ENCODE assay signal across 8 cellular contexts in the genomic region with DNA sequence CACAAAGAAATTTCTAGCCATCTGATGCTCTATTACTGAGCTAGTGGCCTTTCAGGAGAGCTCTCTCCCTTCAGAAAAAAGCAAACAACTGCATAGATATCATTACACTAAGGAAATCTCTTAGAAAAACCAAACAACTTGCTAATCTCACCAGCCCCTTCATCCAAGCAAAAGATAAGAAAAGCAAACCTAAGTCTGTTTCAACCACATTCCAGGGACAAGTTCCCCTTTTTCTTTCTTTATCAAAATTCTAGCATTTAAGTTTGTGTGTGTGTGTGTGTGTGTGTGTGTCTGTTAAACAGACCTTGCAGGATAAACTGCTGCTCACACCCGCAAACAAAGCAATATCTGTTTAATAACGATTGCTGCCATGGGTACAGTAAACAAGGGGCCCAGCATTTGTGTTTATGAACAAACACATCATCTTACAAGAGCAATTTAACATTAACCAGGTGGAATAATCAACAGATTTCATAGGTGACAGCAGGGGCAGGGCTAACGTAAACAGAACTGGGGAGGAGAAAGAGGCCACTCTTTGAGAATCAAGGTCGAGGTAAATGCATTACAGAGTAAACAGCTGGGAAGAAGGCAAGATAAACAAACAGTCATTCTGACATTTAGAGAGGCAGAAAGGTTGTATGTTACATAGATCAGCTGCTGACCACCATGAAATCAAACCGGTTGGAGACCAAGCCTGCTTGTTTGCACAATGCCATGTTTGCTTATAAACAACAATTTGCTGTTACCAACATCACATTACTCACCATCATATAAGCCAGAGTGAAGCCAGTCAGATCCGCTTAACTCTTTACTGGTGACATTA.
DNase-seq lines count a peak whose midpoint lies in the region; ATAC-seq and TF ChIP-seq lines count a peak whose summit lies in the region.
"Had no signal": no experiment of that assay in that cellular context is flagged by ENCODE, and none has a peak within 500 bp of the region (broad histone marks: within the 10 kb centered on the region; RNA-seq: fewer than 3 reads in every experiment).

No MANE protein-coding gene starts in this region.

- no peak overlapping the region for H4K8ac ChIP-seq in trophoblast cell (ENCODE audit: low read depth, low read length)

- H3K4me1 Mint-ChIP-seq in chondrocyte (ENCODE audit: low read depth) (peaks cover 63% of the 10 kb centered on the region), neural progenitor cell (peaks cover 40% of the 10 kb centered on the region)

- H4K91ac ChIP-seq in trophoblast cell (ENCODE audit: low read depth, low read length), result no peak overlapping the region

- peaks cover 2% of the 10 kb centered on the region for H3K9me3 ChIP-seq in trophoblast cell (ENCODE audit: insufficient read depth, low read depth, low read length)
- H3K9me3 ChIP-seq in neural progenitor cell (ENCODE audit: low read depth), result no peaks in the 10 kb centered on the region
- no peaks in the 10 kb centered on the region for H3K9me3 ChIP-seq in OCI-LY7 (ENCODE audit: low read length)

- no peak overlapping the region for H3K14ac ChIP-seq in trophoblast cell (ENCODE audit: low read length)

- H3K4me1 ChIP-seq in trophoblast cell (ENCODE audit: control insufficient read depth in 1 of 2, insufficient read depth in 2 of 2, low read length in 2 of 2) (no peaks in the 10 kb centered on the region), neural progenitor cell (peaks cover 53% of the 10 kb centered on the region), OCI-LY7 (ENCODE audit: insufficient read depth, low read length, poor library complexity, severe bottlenecking) (no peaks in the 10 kb centered on the region)

- no peaks in the 10 kb centered on the region for H3K79me2 ChIP-seq in trophoblast cell (ENCODE audit: control insufficient read depth, insufficient read depth, low read length, poor library complexity)
- H3K79me2 ChIP-seq in neural progenitor cell (ENCODE audit: low read depth), result peaks cover 60% of the 10 kb centered on the region
- H3K79me2 ChIP-seq in OCI-LY7 (ENCODE audit: insufficient read depth, low read depth, low read length), result no peaks in the 10 kb centered on the region

- peak overlapping the region; percentile 64 for H3K27ac Mint-ChIP-seq in chondrocyte (ENCODE audit: unreplicated experiment)
- no peak overlapping the region for H3K27ac Mint-ChIP-seq in neural progenitor cell

- no peak overlapping the region for H2AK5ac ChIP-seq in trophoblast cell (ENCODE audit: low read length)

- TF ChIP-seq CTCF in HL-60 (IDR thresholded peaks at IDR 0.05; ENCODE audit: insufficient read depth, low read length), result no peak
- TF ChIP-seq CTCF in chondrocyte (IDR thresholded peaks at IDR 0.05), result no peak
- TF ChIP-seq CTCF in neural progenitor cell (IDR thresholded peaks at IDR 0.05), result no peak
- TF ChIP-seq CTCF in OCI-LY7 (conservative IDR thresholded peaks at IDR 0.05; ENCODE audit: low read length), result no peak

- no peak overlapping the region for H3K23ac ChIP-seq in trophoblast cell (ENCODE audit: low read length)

- H3K27me3 Mint-ChIP-seq in chondrocyte (ENCODE audit: low read depth) (no peaks in the 10 kb centered on the region), neural progenitor cell (ENCODE audit: insufficient read depth, low read depth) (no peaks in the 10 kb centered on the region)

- H4K20me1 ChIP-seq in neural progenitor cell (ENCODE audit: low read depth) (peaks cover 13% of the 10 kb centered on the region), OCI-LY7 (ENCODE audit: insufficient read depth, low read length) (no peaks in the 10 kb centered on the region)

- CTCF ChIA-PET in OCI-LY7 (lab: Charles Lee; ENCODE audit: unreplicated experiment), result no interaction called here

- H3K27me3 ChIP-seq in HL-60 (ENCODE audit: insufficient read depth, poor library complexity, severe bottlenecking) (no peaks in the 10 kb centered on the region), trophoblast cell (ENCODE audit: insufficient read depth, low read length) (no peaks in the 10 kb centered on the region), neural progenitor cell (no peaks in the 10 kb centered on the region)

- no peak overlapping the region for H3K4ac ChIP-seq in trophoblast cell (ENCODE audit: low read depth, low read length)

- H3K36me3 ChIP-seq in trophoblast cell (ENCODE audit: control insufficient read depth in 1 of 2, insufficient read depth in 2 of 2, low read length in 2 of 2) (no peaks in the 10 kb centered on the region), neural progenitor cell (no peaks in the 10 kb centered on the region), OCI-LY7 (ENCODE audit: insufficient read depth, low read length) (no peaks in the 10 kb centered on the region)

- peak in 1 of 2 experiments; percentile 9 for DNase-seq in HL-60 (ENCODE audit: low read depth in 1 of 2, low spot score in 1 of 2)
- DNase-seq in NCI-H2196 (lab: John Stamatoyannopoulos, UW; ENCODE audit: unreplicated experiment), result peak; percentile 51
- DNase-seq in chondrocyte (ENCODE audit: low spot score), result no peak
- peak in 1 of 2 donors; percentile 28 for DNase-seq in trophoblast cell
- DNase-seq in neural progenitor cell (ENCODE audit: low spot score), result no peak
- DNase-seq in OCI-LY7 (ENCODE audit: low spot score), result no peak
- DNase-seq: nucleus accumbens had no signal

- no peak overlapping the region for H4K12ac ChIP-seq in trophoblast cell (ENCODE audit: low read depth, low read length)

- H3K4me3 ChIP-seq in HL-60 (replicated peaks; ENCODE audit: insufficient read depth, low read length) (no peak overlapping the region), trophoblast cell (ENCODE audit: low read depth, low read length) (no peak overlapping the region), neural progenitor cell (no peak overlapping the region), OCI-LY7 (ENCODE audit: low read depth, low read length, poor library complexity, severe bottlenecking) (no peak overlapping the region)

- H3K18ac ChIP-seq in trophoblast cell (ENCODE audit: low read length), result no peak overlapping the region

- POLR2A ChIA-PET in OCI-LY7 (lab: Charles Lee), result interaction anchor here (0.6 to 0.7 kb wide), 3 partner anchors 15 to 234 kb away, joined by 3 to 4 read pairs (median 3); no protein-coding TSS in a partner anchor

- H3K36me3 Mint-ChIP-seq in chondrocyte (ENCODE audit: low read depth), result no peaks in the 10 kb centered on the region
- H3K36me3 Mint-ChIP-seq in neural progenitor cell, result no peaks in the 10 kb centered on the region

- H3K9ac ChIP-seq in trophoblast cell (ENCODE audit: low read length) (no peak overlapping the region), neural progenitor cell (no peak overlapping the region)

- H3K9me3 Mint-ChIP-seq in chondrocyte (ENCODE audit: low read depth) (no peaks in the 10 kb centered on the region), neural progenitor cell (no peaks in the 10 kb centered on the region)

- H3K79me1 ChIP-seq in trophoblast cell (ENCODE audit: low read length), result no peaks in the 10 kb centered on the region

- BruUV-seq in OCI-LY7 (replicated peaks; lab: Mats Ljungman, UMichigan), result no TSS peak

- WGBS in trophoblast cell (ENCODE audit: extremely low coverage, insufficient coverage, insufficient read length), result no CpG with 5 or more reads among the region's 6 CpGs

- H2AFZ ChIP-seq in trophoblast cell (ENCODE audit: insufficient read depth, low read length, poor library complexity), result no peak overlapping the region
- no peak overlapping the region for H2AFZ ChIP-seq in neural progenitor cell (replicated peaks)
- no peak overlapping the region for H2AFZ ChIP-seq in OCI-LY7 (ENCODE audit: low read length)

- H3K27ac ChIP-seq in HL-60 (replicated peaks) (peak overlapping the region; percentile 8; the same call in 1 of the 2 replicates), trophoblast cell (ENCODE audit: low read depth, low read length) (peak overlapping the region; percentile 3), neural progenitor cell (no peak overlapping the region), OCI-LY7 (ENCODE audit: low read depth, low read length, poor library complexity, severe bottlenecking) (no peak overlapping the region)

- no peak overlapping the region for H3K4me3 Mint-ChIP-seq in chondrocyte (ENCODE audit: unreplicated experiment)
- no peak overlapping the region for H3K4me3 Mint-ChIP-seq in neural progenitor cell

- no peaks in the 10 kb centered on the region for H3K9me2 ChIP-seq in OCI-LY7 (ENCODE audit: insufficient read depth, low read length)

- intact Hi-C loops in OCI-LY7 (cut with micrococcal nuclease; ENCODE audit: unreplicated experiment), result no loop called here

- H2BK12ac ChIP-seq in trophoblast cell (ENCODE audit: low read length), result no peak overlapping the region

- H2BK120ac ChIP-seq in trophoblast cell (ENCODE audit: insufficient read depth, low read length, poor library complexity), result no peak overlapping the region

- H3F3A ChIP-seq in neural progenitor cell (ENCODE audit: low read depth), result no peaks in the 10 kb centered on the region

- H3K4me2 ChIP-seq in trophoblast cell (ENCODE audit: low read length), result no peak overlapping the region
- H3K4me2 ChIP-seq in neural progenitor cell, result no peak overlapping the region
- H3K4me2 ChIP-seq in OCI-LY7 (ENCODE audit: low read length), result no peak overlapping the region

- no peak for ATAC-seq in GM18520 (IDR thresholded peaks at IDR 0.05; ENCODE audit: unreplicated experiment)

- no peak overlapping the region for H2BK5ac ChIP-seq in trophoblast cell (ENCODE audit: low read depth, low read length, poor library complexity)

Comparison
In these comparisons a context has a peak if more than half of its experiments do, and no peak if none do; other contexts are left out.
1. H3K27ac ChIP-seq: peak in HL-60 (single experiment) and trophoblast cell (single experiment); none in neural progenitor cell (single experiment) and OCI-LY7 (single experiment).